Comparison of ENCODE assay signal across 20 cellular contexts in genomic region chr15:98485451-98485850, GRCh38.
DNase-seq lines count a peak whose midpoint lies in the region; ATAC-seq lines count a peak whose summit lies in the region.
"Had no signal": no experiment of that assay in that cellular context is flagged by ENCODE, and none has a peak within 500 bp of the region (broad histone marks: within the 10 kb centered on the region; RNA-seq: fewer than 3 reads in every experiment).

No MANE protein-coding gene starts in this region.

- peak; percentile 21 for DNase-seq in COLO829 (ENCODE audit: low spot score)
- peak; percentile 58 for DNase-seq in SK-MEL-5 (ENCODE audit: low read depth, low spot score)
- DNase-seq in foreskin melanocyte, result peak; percentile 83
- DNase-seq in left cardiac atrium, result no peak
- DNase-seq in effector CD8-positive, alpha-beta T cell (lab: John Stamatoyannopoulos, UW), result no peak
- DNase-seq: 8988T; ACHN; BE2C; C1 segment of cervical spinal cord; CD4-positive, alpha-beta memory T cell; CD4-positive, CD25-positive, alpha-beta regulatory T cell; CD8-positive, alpha-beta memory T cell; COR-L47; DMS 273 treated with DMSO at 0.1 percent for 48 hours; DMS153; DMS79; DND-41; EL; GDM1 had no signal

- no peak for ATAC-seq in left cardiac atrium
- ATAC-seq: GM12878 had no signal

- in situ Hi-C loops in SK-MEL-5 (cut with HindIII; ENCODE audit: low pct_unique_long_range_greater_than_20kb, low sequenced_read_pairs), result no loop called here

- intact Hi-C loops in left cardiac atrium (cut with DNase I), result no loop called here

Comparison
In these comparisons a context has a peak if more than half of its experiments do, and no peak if none do; other contexts are left out.
1. DNase-seq: peak in COLO829 (single experiment), SK-MEL-5 (single experiment) and foreskin melanocyte (single experiment); none in left cardiac atrium (single experiment) and effector CD8-positive, alpha-beta T cell (single experiment).